In genomic region chr20:61875996-61876395, GRCh38 we compare ENCODE assay signal across 25 cellular contexts.
"Had no signal": no experiment of that assay in that cellular context is flagged by ENCODE, and none has a peak within 500 bp of the region (broad histone marks: within the 10 kb centered on the region; RNA-seq: fewer than 3 reads in every experiment).

No MANE protein-coding gene starts in this region.

- H3K27me3 ChIP-seq: colonic mucosa had no signal

- H3K36me3 ChIP-seq: colonic mucosa, esophagus squamous epithelium, gastrocnemius medialis, heart right ventricle, lower lobe of right lung had no signal

- FAIRE-seq: endometrium, kidney had no signal

- H3K36me3 Mint-ChIP-seq: immature natural killer cell, mesothelial cell of epicardium had no signal

- H3K4me1 Mint-ChIP-seq: endodermal cell, immature natural killer cell, mesothelial cell of epicardium had no signal

- DNase-seq: colonic mucosa; cortex of kidney; effector CD8-positive, alpha-beta T cell; effector memory CD8-positive, alpha-beta T cell; erythroblast; esophagus squamous epithelium; foreskin fibroblast; foreskin melanocyte; gastrocnemius medialis; heart right ventricle; immature natural killer cell; kidney; kidney glomerular epithelial cell; left colon; left ventricle myocardium superior; lower lobe of right lung; mesenchymal stem cell had no signal

- H3K4me3 Mint-ChIP-seq: dendritic cell treated with granulocyte-macrophage colony-stimulating factor and Interleukin-4, amounts not matched to agents 40 ng/mL and 50 ng/mL, for 4 days; effector memory CD8-positive, alpha-beta T cell; endodermal cell; immature natural killer cell; mesothelial cell of epicardium had no signal

- ATAC-seq: effector memory CD8-positive, alpha-beta T cell; esophagus mucosa; gastrocnemius medialis; heart right ventricle; left colon; left lobe of liver; left ventricle myocardium superior; lower lobe of right lung; mucosa of descending colon had no signal

- H3K27me3 Mint-ChIP-seq: dendritic cell treated with granulocyte-macrophage colony-stimulating factor and Interleukin-4, amounts not matched to agents 40 ng/mL and 50 ng/mL, for 4 days had no signal

- H3K27ac ChIP-seq: colonic mucosa, epithelial cell of prostate, esophagus squamous epithelium, gastrocnemius medialis, heart right ventricle, lower lobe of right lung had no signal

- H3K4me3 ChIP-seq: colonic mucosa, esophagus squamous epithelium, gastrocnemius medialis, heart right ventricle, lower lobe of right lung, mucosa of descending colon had no signal

- H3K27ac Mint-ChIP-seq: dendritic cell treated with granulocyte-macrophage colony-stimulating factor and Interleukin-4, amounts not matched to agents 40 ng/mL and 50 ng/mL, for 4 days; effector memory CD8-positive, alpha-beta T cell; endodermal cell; immature natural killer cell; mesothelial cell of epicardium had no signal

- H3K4me1 ChIP-seq: colonic mucosa, gastrocnemius medialis, heart right ventricle, lower lobe of right lung had no signal

- H3K9me3 Mint-ChIP-seq: dendritic cell treated with granulocyte-macrophage colony-stimulating factor and Interleukin-4, amounts not matched to agents 40 ng/mL and 50 ng/mL, for 4 days; effector memory CD8-positive, alpha-beta T cell had no signal

- H3K9me3 ChIP-seq: colonic mucosa, esophagus squamous epithelium, gastrocnemius medialis, lower lobe of right lung, mucosa of descending colon had no signal
